In genomic region chr15:41966414-41966812, GRCh38 we compare ENCODE assay signal across 14 cellular contexts. TPM values are rescaled to one million over a fixed set of nuclear protein-coding genes. Genes with fewer than 3 reads are reported as not detected.
DNase-seq lines count a peak whose midpoint lies in the region; ATAC-seq, FAIRE-seq and TF ChIP-seq lines count a peak whose summit lies in the region.
"Had no signal": no experiment of that assay in that cellular context is flagged by ENCODE, and none has a peak within 500 bp of the region (broad histone marks: within the 10 kb centered on the region; RNA-seq: fewer than 3 reads in every experiment).

No MANE protein-coding gene starts in this region.

- dilution Hi-C loops in endothelial cell of umbilical vein (cut with MboI; ENCODE audit: extremely low pct_ligation_motif_present, low sequenced_read_pairs): no loop called here

- FAIRE-seq in endothelial cell of umbilical vein (lab: Jason Lieb, UNC): no peak
- FAIRE-seq: frontal cortex, H1 had no signal

- H4K20me1 ChIP-seq in endothelial cell of umbilical vein (replicated peaks; ENCODE audit: control insufficient read depth, extremely low read depth, insufficient read depth, low read length): no peaks in the 10 kb centered on the region

- ATAC-seq in stimulated activated naive CD8-positive, alpha-beta T cell treated with anti-CD3 and anti-CD28 coated beads, Interleukin-15, Interleukin-2, amounts not matched to agents 100 U/mL and 50 U/mL, for 24 hours: no peak
- no peak for ATAC-seq in HG03108 (IDR thresholded peaks at IDR 0.05; ENCODE audit: unreplicated experiment)

- TF ChIP-seq EP300 in esophagus muscularis mucosa (IDR thresholded peaks at IDR 0.05): no peak
- no peak for TF ChIP-seq EP300 in sigmoid colon (IDR thresholded peaks at IDR 0.05)

- H3K79me2 ChIP-seq in endothelial cell of umbilical vein (ENCODE audit: control insufficient read depth, insufficient read depth, low read length) (peaks cover 99% of the 10 kb centered on the region), parathyroid adenoma (peaks cover 4% of the 10 kb centered on the region)

- H3K27me3 ChIP-seq in endothelial cell of umbilical vein (ENCODE audit: control insufficient read depth in 2 of 2, insufficient read depth in 2 of 2, low read length in 2 of 2): no peaks in the 10 kb centered on the region
- H3K27me3 ChIP-seq in parathyroid adenoma (ENCODE audit: control insufficient read depth, insufficient read depth, low read length): no peaks in the 10 kb centered on the region
- no peaks in the 10 kb centered on the region for H3K27me3 ChIP-seq in esophagus muscularis mucosa
- H3K27me3 ChIP-seq in sigmoid colon: no peaks in the 10 kb centered on the region
- H3K27me3 ChIP-seq: body of pancreas, Peyer's patch had no signal

- H2AFZ ChIP-seq in endothelial cell of umbilical vein (ENCODE audit: low read depth, low read length) (no peak overlapping the region), parathyroid adenoma (no peak overlapping the region)

- H3K9me3 ChIP-seq in endothelial cell of umbilical vein (replicated peaks; ENCODE audit: control insufficient read depth, insufficient read depth, low read length): no peaks in the 10 kb centered on the region
- no peaks in the 10 kb centered on the region for H3K9me3 ChIP-seq in parathyroid adenoma (ENCODE audit: control insufficient read depth, low read length)
- no peaks in the 10 kb centered on the region for H3K9me3 ChIP-seq in esophagus muscularis mucosa
- H3K9me3 ChIP-seq in sigmoid colon: no peaks in the 10 kb centered on the region
- H3K9me3 ChIP-seq: body of pancreas, Peyer's patch had no signal

- H3K36me3 ChIP-seq in endothelial cell of umbilical vein (ENCODE audit: control insufficient read depth in 2 of 2, extremely low read depth in 1 of 2, insufficient read depth in 2 of 2, low read length in 2 of 2) (peaks cover 0 to 5% of the 10 kb centered on the region in 2 experiments), parathyroid adenoma (ENCODE audit: control insufficient read depth, insufficient read depth, low read length) (no peaks in the 10 kb centered on the region), esophagus muscularis mucosa (no peaks in the 10 kb centered on the region), sigmoid colon (no peaks in the 10 kb centered on the region)
- H3K36me3 ChIP-seq: Peyer's patch had no signal

- H3K27ac ChIP-seq in endothelial cell of umbilical vein (ENCODE audit: insufficient read depth, low read depth, low read length) (no peak overlapping the region), parathyroid adenoma (peak overlapping the region; percentile 24), esophagus muscularis mucosa (replicated peaks in 1 of 4) (peak overlapping the region in 2 of 4 donors; percentile 56 to 57), sigmoid colon (no peak overlapping the region)
- H3K27ac ChIP-seq: KMS-11 had no signal

- peaks cover 15% of the 10 kb centered on the region for H3K36me3 Mint-ChIP-seq in stimulated activated naive CD8-positive, alpha-beta T cell treated with anti-CD3 and anti-CD28 coated beads, Interleukin-15, Interleukin-2, amounts not matched to agents 100 ng/mL and 50 ng/mL, for 24 hours (ENCODE audit: low read depth)

- no peaks in the 10 kb centered on the region for H3K9me1 ChIP-seq in endothelial cell of umbilical vein (replicated peaks; ENCODE audit: control insufficient read depth, extremely low read depth, insufficient read depth, low read length)

- TF ChIP-seq POLR2A in endothelial cell of umbilical vein (IDR thresholded peaks at IDR 0.05; ENCODE audit: low read depth, low read length) (no peak), esophagus muscularis mucosa (IDR thresholded peaks at IDR 0.05; ENCODE audit: low read depth) (no peak), sigmoid colon (IDR thresholded peaks at IDR 0.05) (no peak)

- no TSS peak for BruUV-seq in endothelial cell of umbilical vein (replicated peaks; lab: Mats Ljungman, UMichigan)

- CTCF ChIA-PET in endothelial cell of umbilical vein (lab: Charles Lee): interaction anchor here (1.6 to 7.1 kb wide), 3 partner anchors 9 to 62 kb away, joined by 5 to 44 read pairs (median 7); no protein-coding TSS in a partner anchor

- POLR2A ChIA-PET in endothelial cell of umbilical vein (lab: Charles Lee): no interaction called here

- H3K27ac Mint-ChIP-seq in stimulated activated naive CD8-positive, alpha-beta T cell treated with anti-CD3 and anti-CD28 coated beads, Interleukin-15, Interleukin-2, amounts not matched to agents 100 ng/mL and 50 ng/mL, for 24 hours: peak overlapping the region; percentile 41

- no peaks in the 10 kb centered on the region for H3K9me3 Mint-ChIP-seq in stimulated activated naive CD8-positive, alpha-beta T cell treated with anti-CD3 and anti-CD28 coated beads, Interleukin-15, Interleukin-2, amounts not matched to agents 100 ng/mL and 50 ng/mL, for 24 hours

- H3K9ac ChIP-seq in endothelial cell of umbilical vein (replicated peaks; ENCODE audit: extremely low read depth, insufficient read depth, low read length): no peak overlapping the region
- no peak overlapping the region for H3K9ac ChIP-seq in parathyroid adenoma
- H3K9ac ChIP-seq: KMS-11 had no signal

- no peaks in the 10 kb centered on the region for H3K27me3 Mint-ChIP-seq in stimulated activated naive CD8-positive, alpha-beta T cell treated with anti-CD3 and anti-CD28 coated beads, Interleukin-15, Interleukin-2, amounts not matched to agents 100 ng/mL and 50 ng/mL, for 24 hours

- WGBS in esophagus muscularis mucosa: 100% methylated on average over 3 of the region's 4 CpGs
- 76 to 78% methylated on average over 4 of the region's 4 CpGs for WGBS in sigmoid colon, 2 donors

- H3K4me3 ChIP-seq in endothelial cell of umbilical vein (replicated peaks in 1 of 3; ENCODE audit: insufficient read depth in 1 of 3, low read depth in 1 of 3, low read length in 3 of 3) (no peak overlapping the region), parathyroid adenoma (ENCODE audit: low read depth, low read length) (no peak overlapping the region), esophagus muscularis mucosa (no peak overlapping the region), sigmoid colon (no peak overlapping the region)
- H3K4me3 ChIP-seq: body of pancreas, Peyer's patch had no signal

- H3K4me2 ChIP-seq in endothelial cell of umbilical vein (ENCODE audit: insufficient read depth, low read length): no peak overlapping the region
- H3K4me2 ChIP-seq in parathyroid adenoma (ENCODE audit: low read length): no peak overlapping the region
- H3K4me2 ChIP-seq: KMS-11 had no signal

- intact Hi-C loops in endothelial cell of umbilical vein (cut with micrococcal nuclease): no loop called here
- intact Hi-C loops in esophagus muscularis mucosa (cut with DNase I): no loop called here
- intact Hi-C loops in sigmoid colon (cut with DNase I): no loop called here

- peaks cover 60% of the 10 kb centered on the region for H3K4me1 ChIP-seq in endothelial cell of umbilical vein (ENCODE audit: control insufficient read depth, extremely low read depth, insufficient read depth, low read length)
- H3K4me1 ChIP-seq in parathyroid adenoma: peaks cover 3% of the 10 kb centered on the region
- peaks cover 49 to 63% (median 51%) of the 10 kb centered on the region in 4 donors for H3K4me1 ChIP-seq in esophagus muscularis mucosa
- H3K4me1 ChIP-seq in sigmoid colon: peaks cover 0 to 9% (median 2%) of the 10 kb centered on the region in 4 donors

- H3K4me3 Mint-ChIP-seq in stimulated activated naive CD8-positive, alpha-beta T cell treated with anti-CD3 and anti-CD28 coated beads, Interleukin-15, Interleukin-2, amounts not matched to agents 100 ng/mL and 50 ng/mL, for 24 hours: no peak overlapping the region

- peaks cover 62% of the 10 kb centered on the region for H3K4me1 Mint-ChIP-seq in stimulated activated naive CD8-positive, alpha-beta T cell treated with anti-CD3 and anti-CD28 coated beads, Interleukin-15, Interleukin-2, amounts not matched to agents 100 ng/mL and 50 ng/mL, for 24 hours (ENCODE audit: low read depth)

- TF ChIP-seq CTCF in endothelial cell of umbilical vein (IDR thresholded peaks at IDR 0.05; ENCODE audit: extremely low read depth in 1 of 2, insufficient read depth in 1 of 2, low read depth in 1 of 2, low read length in 2 of 2): no peak
- TF ChIP-seq CTCF in parathyroid adenoma (IDR thresholded peaks at IDR 0.05): no peak
- TF ChIP-seq CTCF in esophagus muscularis mucosa (IDR thresholded peaks at IDR 0.05): no peak
- TF ChIP-seq CTCF in sigmoid colon (IDR thresholded peaks at IDR 0.05): no peak

- DNase-seq in stimulated activated naive CD8-positive, alpha-beta T cell treated with anti-CD3 and anti-CD28 coated beads, Interleukin-15, Interleukin-2, amounts not matched to agents 100 U/mL and 50 U/mL, for 24 hours: no peak
- DNase-seq in endothelial cell of umbilical vein (ENCODE audit: low read depth, low spot score) (no peak), esophagus muscularis mucosa (ENCODE audit: extremely low spot score) (no peak), sigmoid colon (no peak), NCI-H1694 (lab: John Stamatoyannopoulos, UW) (no peak)
- DNase-seq: retina had no signal

TF ChIP-seq in endothelial cell of umbilical vein, 7 proteins besides CTCF, POLR2A, EP300 and RAD21 (continues in another document):
- peak; percentile 44 for TF ChIP-seq GATA2 (IDR thresholded peaks at IDR 0.05; ENCODE audit: insufficient read depth, insufficient read length, low read depth, low read length)

RNA-seq across cellular contexts. Expression of gene EHD4, which starts 5.9 kb away (rescaled TPM):
- 126 and 128 TPM in 2 replicates for total RNA-seq in endothelial cell of umbilical vein
- polyA plus RNA-seq in endothelial cell of umbilical vein: 96.7 and 99.1 TPM in 2 replicates
- 88.4 and 97.4 TPM in 2 replicates for polyA plus RNA-seq in endothelial cell of umbilical vein (2011; cell fraction: cytosol; rRNA removed)
- polyA plus RNA-seq in endothelial cell of umbilical vein (2011; cell fraction: nucleus; rRNA removed): 100 and 105 TPM in 2 replicates
- polyA plus RNA-seq in endothelial cell of umbilical vein (2012): 39.8 and 70.3 TPM in 2 replicates
- polyA minus RNA-seq in endothelial cell of umbilical vein: 157 and 160 TPM in 2 replicates
- polyA minus RNA-seq in endothelial cell of umbilical vein (2011; cell fraction: cytosol; rRNA and poly(A)+ RNA removed): 11.4 TPM
- 113 and 127 TPM in 2 replicates for polyA minus RNA-seq in endothelial cell of umbilical vein (2011; cell fraction: nucleus; rRNA and poly(A)+ RNA removed)
- total RNA-seq in esophagus muscularis mucosa: 10 to 100 TPM in 3 of 4 donors, 1 to 10 TPM in 1; 10.0 to 24.7 (median 21.7) TPM
- total RNA-seq in sigmoid colon: 10 to 100 TPM in 3 of 4 donors, 1 to 10 TPM in 1; 8.9 to 13.0 (median 11.3) TPM
- polyA plus RNA-seq in sigmoid colon: 10 to 100 TPM; 16.8 to 37.0 (median 30.5) TPM

RNA-seq across cellular contexts. Expression of gene PLA2G4E, which starts 54.4 kb away (rescaled TPM):
- total RNA-seq in endothelial cell of umbilical vein: not detected in 2 replicates
- not detected in 2 replicates for polyA plus RNA-seq in endothelial cell of umbilical vein
- not detected in 2 replicates for polyA plus RNA-seq in endothelial cell of umbilical vein (2011; cell fraction: cytosol; rRNA removed)
- polyA plus RNA-seq in endothelial cell of umbilical vein (2011; cell fraction: nucleus; rRNA removed): not detected in 2 replicates
- not detected in 2 replicates for polyA plus RNA-seq in endothelial cell of umbilical vein (2012)
- polyA minus RNA-seq in endothelial cell of umbilical vein: not detected in 2 replicates
- polyA minus RNA-seq in endothelial cell of umbilical vein (2011; cell fraction: cytosol; rRNA and poly(A)+ RNA removed): not detected
- not detected in 2 replicates for polyA minus RNA-seq in endothelial cell of umbilical vein (2011; cell fraction: nucleus; rRNA and poly(A)+ RNA removed)
- not detected for total RNA-seq in esophagus muscularis mucosa
- not detected for total RNA-seq in sigmoid colon
- polyA plus RNA-seq in sigmoid colon: under 1 TPM in 1 of 3 donors, not detected in 2; 0.13 TPM
- total RNA-seq: body of pancreas, frontal cortex, H1 had no signal
